21 cellular contexts compared by ENCODE assay signal in the genomic region with DNA sequence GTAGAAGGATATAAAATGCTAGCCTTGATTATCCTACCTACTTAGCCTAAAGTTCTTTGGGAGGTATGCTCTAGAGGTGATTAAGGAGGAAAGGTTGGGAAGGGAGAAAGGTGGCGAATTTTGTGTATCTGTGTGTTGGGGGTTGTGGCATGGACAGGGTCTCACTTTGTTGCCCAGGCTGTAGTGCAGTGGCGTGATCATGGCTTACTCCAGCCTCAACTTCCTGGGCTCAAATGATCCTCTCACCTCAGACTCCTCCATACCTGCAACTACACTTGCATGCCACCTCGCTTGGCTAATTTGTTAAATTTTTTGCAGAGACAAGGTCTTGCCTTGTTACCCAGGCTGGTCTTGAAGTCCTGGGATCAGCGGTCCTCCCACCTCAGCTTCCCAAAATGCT.
A peak's percentile ranks its signal among the peaks of the same experiment; 100 is the strongest.
DNase-seq lines count a peak whose midpoint lies in the region; ATAC-seq, FAIRE-seq and TF ChIP-seq lines count a peak whose summit lies in the region.
"Had no signal": no experiment of that assay in that cellular context is flagged by ENCODE, and none has a peak within 500 bp of the region (broad histone marks: within the 10 kb centered on the region; RNA-seq: fewer than 3 reads in every experiment).

No MANE protein-coding gene starts in this region.

- H4K91ac ChIP-seq in H9 (ENCODE audit: insufficient read length, low read depth, low read length) (no peak overlapping the region), H1 (replicated peaks; ENCODE audit: insufficient read length, low read length) (peak overlapping the region; percentile 41)

- H4K8ac ChIP-seq in H9 (replicated peaks; ENCODE audit: insufficient read length, low read depth, low read length) = no peak overlapping the region
- H4K8ac ChIP-seq in H1 (ENCODE audit: extremely low read depth, insufficient read depth, low read length) = no peak overlapping the region

- in situ Hi-C loops in ACHN (cut with HindIII; ENCODE audit: low pct_ligation_motif_present, low pct_unique_long_range_greater_than_20kb, low sequenced_read_pairs) = no loop called here

- no peak overlapping the region for H3K9ac ChIP-seq in H9 (ENCODE audit: extremely low read depth, insufficient read length, low read length)
- no peak overlapping the region for H3K9ac ChIP-seq in H1 (replicated peaks in 1 of 4; ENCODE audit: extremely low read depth in 1 of 4, low read depth in 3 of 4, low read length in 3 of 4)
- H3K9ac ChIP-seq: BLaER1 treated with 17β-estradiol and CSF1 and Interleukin-3, amounts not matched to agents 10 nM and 100 nM had no signal

- no peak for TF ChIP-seq CTCF in H9 (conservative IDR thresholded peaks at IDR 0.05)
- TF ChIP-seq CTCF in H1 (IDR thresholded peaks at IDR 0.05; ENCODE audit: control extremely low read depth in 1 of 3, insufficient read depth in 1 of 3, low read depth in 1 of 3, low read length in 3 of 3) = no peak

- H3K23ac ChIP-seq in H9 (ENCODE audit: insufficient read length, low read depth, low read length) (no peak overlapping the region), H1 (ENCODE audit: insufficient read length) (no peak overlapping the region)

- H2AFZ ChIP-seq in H9 (ENCODE audit: low read length) (no peak overlapping the region), H1 (ENCODE audit: low read length) (no peak overlapping the region)

- TF ChIP-seq RAD21 in H1 (IDR thresholded peaks at IDR 0.05 in 1 of 2, conservative IDR thresholded peaks at IDR 0.05 in 1 of 2; ENCODE audit: low read depth in 2 of 2, low read length in 2 of 2) = no peak

- no peaks in the 10 kb centered on the region for H3K9me3 Mint-ChIP-seq in H9

- CTCF ChIA-PET in H1 (lab: Charles Lee; ENCODE audit: partially characterized antibody) = interaction anchor here (0.8 to 1.3 kb wide), 2 partner anchors 136 to 142 kb away, joined by 3 read pairs; no protein-coding TSS in a partner anchor

- no peaks in the 10 kb centered on the region for H3K79me1 ChIP-seq in H9 (ENCODE audit: insufficient read depth, low read depth, low read length, poor library complexity, severe bottlenecking)
- no peaks in the 10 kb centered on the region for H3K79me1 ChIP-seq in H1 (ENCODE audit: low read depth, low read length)

- no peaks in the 10 kb centered on the region for H3K27me3 ChIP-seq in H9 (ENCODE audit: insufficient read depth, low read length)
- H3K27me3 ChIP-seq in H1 (replicated peaks in 1 of 4; ENCODE audit: control insufficient read depth in 3 of 4, extremely low read depth in 1 of 4, insufficient read depth in 3 of 4, low read length in 3 of 4) = no peaks in the 10 kb centered on the region
- H3K27me3 ChIP-seq: BLaER1 treated with 17β-estradiol and CSF1 and Interleukin-3, amounts not matched to agents 10 nM and 100 nM had no signal

- peak overlapping the region in 2 of 3 experiments; percentile 17 to 94; a peak in 4 of 7 replicates for H3K27ac Mint-ChIP-seq in H9
- H3K27ac Mint-ChIP-seq: B cell; CD4-positive, alpha-beta T cell; CD8-positive, alpha-beta T cell had no signal

- no peak overlapping the region for H3K27ac ChIP-seq in H9 (ENCODE audit: insufficient read length, low read depth, low read length)
- H3K27ac ChIP-seq in H1 (ENCODE audit: low read depth, low read length) = no peak overlapping the region
- H3K27ac ChIP-seq: BLaER1 treated with 17β-estradiol and CSF1 and Interleukin-3, amounts not matched to agents 10 nM and 100 nM; C4-2B had no signal

- TF ChIP-seq POLR2A in H1 (IDR thresholded peaks at IDR 0.05; ENCODE audit: control extremely low read depth in 1 of 2, low read depth in 2 of 2, low read length in 2 of 2) = no peak

- no peaks in the 10 kb centered on the region for H3K36me3 Mint-ChIP-seq in H9 (ENCODE audit: insufficient read depth in 1 of 3, low read depth in 3 of 3)
- H3K36me3 Mint-ChIP-seq: CD8-positive, alpha-beta T cell had no signal

- no peak overlapping the region for H3K14ac ChIP-seq in H9 (ENCODE audit: insufficient read depth, low read length)
- no peak overlapping the region for H3K14ac ChIP-seq in H1 (ENCODE audit: insufficient read length)

- no peak overlapping the region for H2BK20ac ChIP-seq in H9 (ENCODE audit: low read depth, low read length, poor library complexity, severe bottlenecking)
- 0 out of 2 replicates have a peak overlapping the region, but pooled peaks have one; percentile 64 for H2BK20ac ChIP-seq in H1 (ENCODE audit: low read length)

- no peaks in the 10 kb centered on the region for H3K27me3 Mint-ChIP-seq in H9 (ENCODE audit: low read depth)
- H3K27me3 Mint-ChIP-seq: CD4-positive, alpha-beta T cell had no signal

- H3K18ac ChIP-seq in H9 (ENCODE audit: insufficient read length, low read depth, low read length) (no peak overlapping the region), H1 (ENCODE audit: extremely low read depth, low read length) (no peak overlapping the region; the same call in 1 of the 2 replicates)

- H2BK12ac ChIP-seq in H9 (ENCODE audit: insufficient read length, low read depth, low read length) (no peak overlapping the region), H1 (ENCODE audit: low read depth, low read length) (no peak overlapping the region)

- peaks cover 10 to 23% of the 10 kb centered on the region in 2 experiments for H3K4me1 Mint-ChIP-seq in H9

- no peak overlapping the region for H3K4me3 ChIP-seq in H1 (ENCODE audit: extremely low read depth in 1 of 4, insufficient read depth in 2 of 4, low read depth in 3 of 4, low read length in 4 of 4)
- H3K4me3 ChIP-seq: BLaER1 treated with 17β-estradiol and CSF1 and Interleukin-3, amounts not matched to agents 10 nM and 100 nM had no signal

- H3K79me2 ChIP-seq in H9 (ENCODE audit: insufficient read depth, low read length) (no peaks in the 10 kb centered on the region), H1 (ENCODE audit: control insufficient read depth in 1 of 2, insufficient read depth in 2 of 2, low read length in 2 of 2) (no peaks in the 10 kb centered on the region)

- no peak for FAIRE-seq in H1 (lab: Jason Lieb, UNC)
- FAIRE-seq: A204.1, D721Med, G401.6, GM12891, GM19239 had no signal

- H3K4ac ChIP-seq in H9 (ENCODE audit: low read depth, low read length) (no peak overlapping the region), H1 (replicated peaks; ENCODE audit: insufficient read length, low read depth, low read length) (no peak overlapping the region)

- H3K23me2 ChIP-seq in H9 (ENCODE audit: insufficient read length, low read depth, low read length, poor library complexity, severe bottlenecking) (no peaks in the 10 kb centered on the region), H1 (ENCODE audit: low read depth, low read length) (peaks cover 2% of the 10 kb centered on the region; the same call in 1 of the 2 replicates)

- no peak overlapping the region for H2BK120ac ChIP-seq in H9 (ENCODE audit: low read depth, low read length, poor library complexity, severe bottlenecking)
- no peak overlapping the region for H2BK120ac ChIP-seq in H1 (replicated peaks; ENCODE audit: low read depth, low read length)

- WGBS in H9 (ENCODE audit: extremely low coverage, insufficient read length, low lambda C conversion rate) = no CpG with 5 or more reads among the region's 4 CpGs
- WGBS in H1 (ENCODE audit: extremely low coverage in 1 of 2, insufficient coverage in 1 of 2, insufficient read length in 1 of 2, insufficient replicate concordance in 2 of 2, low coverage in 1 of 2, low lambda C conversion rate in 2 of 2, missing lambda C conversion rate in 1 of 2), 2 experiments = 95 to 100% methylated on average over 1 to 4 of the region's 4 CpGs

- TF ChIP-seq EP300 in H1 (IDR thresholded peaks at IDR 0.05; ENCODE audit: borderline replicate concordance in 1 of 2, low read depth in 2 of 2, low read length in 2 of 2) = no peak

- H3K36me3 ChIP-seq in H1 (ENCODE audit: control insufficient read depth in 2 of 4, insufficient read depth in 4 of 4, low read length in 3 of 4) = no peaks in the 10 kb centered on the region
- H3K36me3 ChIP-seq: BLaER1 treated with 17β-estradiol and CSF1 and Interleukin-3, amounts not matched to agents 10 nM and 100 nM had no signal

- no peak overlapping the region for H3K4me3 Mint-ChIP-seq in H9
- H3K4me3 Mint-ChIP-seq: B cell; CD4-positive, alpha-beta T cell; CD8-positive, alpha-beta T cell had no signal

- no peaks in the 10 kb centered on the region; the same call in 1 of the 2 replicates for H3K4me1 ChIP-seq in H9 (ENCODE audit: insufficient read depth, low read length)
- H3K4me1 ChIP-seq in H1 (replicated peaks in 1 of 4; ENCODE audit: control insufficient read depth in 3 of 4, insufficient read depth in 4 of 4, low read length in 3 of 4) = peaks cover 0 to 3% (median 0%) of the 10 kb centered on the region in 4 experiments; a peak in 2 of 7 replicates
- H3K4me1 ChIP-seq: BLaER1 treated with 17β-estradiol and CSF1 and Interleukin-3, amounts not matched to agents 10 nM and 100 nM; Caco-2 had no signal

- H2AK5ac ChIP-seq in H9 (ENCODE audit: insufficient read length, low read length) (no peak overlapping the region), H1 (ENCODE audit: low read depth, low read length) (no peak overlapping the region)

- no peak for ATAC-seq in GM19452 (IDR thresholded peaks at IDR 0.05; ENCODE audit: unreplicated experiment)
- ATAC-seq: CD8-positive, alpha-beta T cell had no signal

- DNase-seq in H9 (no peak), H1 (ENCODE audit: low read depth in 1 of 2, low spot score in 2 of 2) (no peak), cardiac septum (ENCODE audit: low spot score) (no peak), ACHN (no peak)
- DNase-seq: 8988T; AML-193; Caco-2; Calu3; CD4-positive, alpha-beta T cell; CD8-positive, alpha-beta T cell; DMS79 treated with DMSO at 0.1 percent for 48 hours; GF-D8 had no signal

- H4K20me1 ChIP-seq in H9 (ENCODE audit: control insufficient read depth, insufficient read depth, insufficient read length) (no peaks in the 10 kb centered on the region), H1 (replicated peaks in 1 of 2; ENCODE audit: control insufficient read depth in 1 of 2, insufficient read depth in 2 of 2, low read length in 2 of 2) (no peaks in the 10 kb centered on the region)
- H4K20me1 ChIP-seq: BLaER1 treated with 17β-estradiol and CSF1 and Interleukin-3, amounts not matched to agents 10 nM and 100 nM had no signal

- H3K9me3 ChIP-seq in H9 (ENCODE audit: control insufficient read depth, low read depth, low read length) (no peaks in the 10 kb centered on the region), H1 (ENCODE audit: insufficient read depth in 2 of 2, low read depth in 1 of 2, low read length in 1 of 2) (no peaks in the 10 kb centered on the region)
- H3K9me3 ChIP-seq: BLaER1 treated with 17β-estradiol and CSF1 and Interleukin-3, amounts not matched to agents 10 nM and 100 nM; Caco-2 had no signal

- H4K5ac ChIP-seq in H9 (ENCODE audit: insufficient read length, low read depth, low read length) (no peak overlapping the region), H1 (ENCODE audit: insufficient read length, low read depth, low read length) (no peak overlapping the region)

- H3K56ac ChIP-seq in H9 (ENCODE audit: insufficient read length, low read depth, low read length) (no peak overlapping the region), H1 (replicated peaks; ENCODE audit: insufficient read length, low read depth, low read length) (peak overlapping the region; percentile 51)

- H2BK15ac ChIP-seq in H9 (ENCODE audit: low read depth, low read length) (no peak overlapping the region), H1 (ENCODE audit: low read length) (no peak overlapping the region)

- H2BK5ac ChIP-seq in H9 (ENCODE audit: insufficient read length, low read length) = no peak overlapping the region
- peak overlapping the region; percentile 46; the same call in 1 of the 2 replicates for H2BK5ac ChIP-seq in H1 (ENCODE audit: low read depth, low read length)

- no peak overlapping the region for H3K4me2 ChIP-seq in H9 (ENCODE audit: insufficient read depth, insufficient read length, low read length)
- no peak overlapping the region for H3K4me2 ChIP-seq in H1 (ENCODE audit: insufficient read depth in 1 of 2, low read depth in 2 of 2, low read length in 2 of 2)
- H3K4me2 ChIP-seq: BLaER1 treated with 17β-estradiol and CSF1 and Interleukin-3, amounts not matched to agents 10 nM and 100 nM had no signal

- intact Hi-C loops in cardiac septum (cut with DNase I) = no loop called here

- POLR2A ChIA-PET in H1 (lab: Charles Lee; ENCODE audit: partially characterized antibody) = no interaction called here

- H3T11ph ChIP-seq in H9 (ENCODE audit: low read length) = no peak overlapping the region
